8 cellular contexts compared by ENCODE assay signal in genomic region chr7:137846588-137847417, GRCh38. TPM values are rescaled to one million over a fixed set of nuclear protein-coding genes. Genes with fewer than 3 reads are reported as not detected.
A peak's percentile ranks its signal among the peaks of the same experiment; 100 is the strongest.
DNase-seq lines count a peak whose midpoint lies in the region; ATAC-seq lines count a peak whose summit lies in the region.

Gene DGKI (minus strand): TSS chr7:137846974.

- peak; percentile 50 for ATAC-seq in sciatic nerve

- H3K9me3 ChIP-seq in HUES6 (ENCODE audit: control insufficient read depth, insufficient read depth, low read depth, low read length) (no peaks in the 10 kb centered on the region), SJCRH30 (replicated peaks) (no peaks in the 10 kb centered on the region)

- intact Hi-C loops in sciatic nerve (cut with DNase I) = no loop called here

- no peak within 1 kb of the TSS for H3K27ac ChIP-seq in HUES6 (ENCODE audit: low read depth, low read length)
- no peak within 1 kb of the TSS for H3K27ac ChIP-seq in SJCRH30

- DNase-seq in stimulated activated CD4-positive, alpha-beta T cell treated with anti-CD3 and anti-CD28 coated beads, Interleukin-12 subunit alpha, Interleukin-12 subunit beta, amount 100 ng/mL, for 4 hours = peak; percentile 1
- no peak for DNase-seq in stimulated activated CD4-positive, alpha-beta T cell treated with anti-CD3 and anti-CD28 coated beads, Interleukin-4, amount 100 ng/mL, for 4 hours
- DNase-seq in anterior cingulate cortex (lab: John Stamatoyannopoulos, UW) = peak in 56 of 58 donors; percentile 13 to 85 (median 68)
- DNase-seq in hypothalamus (lab: John Stamatoyannopoulos, UW) = peak in 48 of 51 donors; percentile 20 to 86 (median 62)
- DNase-seq in sciatic nerve (ENCODE audit: low spot score) = no peak
- no peak for DNase-seq in SJCRH30
- DNase-seq in HK-2 (ENCODE audit: unreplicated experiment) = no peak

- peaks cover 65% of the 10 kb centered on the region for H3K27me3 ChIP-seq in HUES6 (ENCODE audit: control insufficient read depth, insufficient read depth, low read length)
- no peaks in the 10 kb centered on the region for H3K27me3 ChIP-seq in SJCRH30

- peak within 1 kb of the TSS; percentile 74 for H3K4me3 ChIP-seq in HUES6 (ENCODE audit: low read depth, low read length)
- no peak within 1 kb of the TSS for H3K4me3 ChIP-seq in SJCRH30

- H3K4me1 ChIP-seq in HUES6 (ENCODE audit: control insufficient read depth, insufficient read depth, low read length) (peaks cover 13% of the 10 kb centered on the region), SJCRH30 (0 out of 2 replicates have a peak, but pooled peaks cover 4% of the 10 kb centered on the region)

- H3K36me3 ChIP-seq in HUES6 (ENCODE audit: control insufficient read depth, insufficient read depth, low read length) (no peaks in the 10 kb centered on the region), SJCRH30 (no peaks in the 10 kb centered on the region)

- peak within 1 kb of the TSS; percentile 36 for H3K9ac ChIP-seq in HUES6 (ENCODE audit: low read length)

RNA-seq across cellular contexts. Expression of gene DGKI, which starts in this region (rescaled TPM):
- total RNA-seq in sciatic nerve = 2.3 TPM
- 0.05 TPM in 1 of 2 replicates, not detected in the other for total RNA-seq in SJCRH30 (2014; rRNA removed; shearing (Covaris generic))

Comparison
In these comparisons a context has a peak if more than half of its experiments do, and no peak if none do; other contexts are left out.
1. DNase-seq: peak in stimulated activated CD4-positive, alpha-beta T cell treated with anti-CD3 and anti-CD28 coated beads, Interleukin-12 subunit alpha, Interleukin-12 subunit beta, amount 100 ng/mL, for 4 hours (single experiment), anterior cingulate cortex (56 of 58) and hypothalamus (48 of 51); none in stimulated activated CD4-positive, alpha-beta T cell treated with anti-CD3 and anti-CD28 coated beads, Interleukin-4, amount 100 ng/mL, for 4 hours (0 of 2), sciatic nerve (single experiment), SJCRH30 (0 of 2) and HK-2 (single experiment).